Comparison of ENCODE assay signal across 9 cellular contexts in the genomic region with DNA sequence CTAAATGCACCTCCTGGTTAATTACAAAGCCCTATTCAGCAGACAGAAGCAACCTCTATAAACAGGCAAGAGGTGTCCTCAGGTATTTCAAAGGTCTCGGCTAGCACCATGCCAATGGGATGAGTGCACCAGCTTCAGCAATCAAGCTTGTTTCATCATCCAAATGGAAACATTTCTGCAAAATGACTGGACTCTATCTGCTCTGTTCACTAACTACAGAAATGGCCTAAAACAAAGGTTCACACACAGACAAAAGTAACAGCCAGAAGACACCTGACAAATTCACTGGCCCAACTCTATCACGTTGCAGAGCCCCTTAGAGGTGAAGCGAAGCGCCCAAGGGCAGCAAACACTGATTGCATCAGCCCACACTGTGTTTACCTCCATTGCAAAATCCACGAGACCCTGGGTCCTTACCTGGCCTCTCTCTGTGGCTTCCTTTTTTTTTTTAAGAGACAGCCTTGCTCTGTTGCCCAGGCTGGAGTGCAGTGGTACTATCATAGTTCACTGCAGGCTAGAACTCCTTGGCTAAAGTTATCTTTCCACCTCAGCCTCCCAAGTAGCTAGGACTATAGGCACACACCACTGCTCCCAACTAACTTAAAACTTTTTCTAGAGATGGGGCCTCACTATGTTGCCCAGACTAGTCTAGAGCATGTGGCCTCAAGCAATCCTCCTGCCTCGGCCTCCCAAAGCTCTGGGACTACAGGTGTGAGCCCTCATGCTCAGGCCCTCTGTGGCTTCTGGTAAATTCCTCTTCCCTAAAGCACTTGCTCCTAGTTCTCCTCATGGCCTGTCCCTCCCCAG. TPM values are rescaled to one million over a fixed set of nuclear protein-coding genes. Genes with fewer than 3 reads are reported as not detected.
A peak's percentile ranks its signal among the peaks of the same experiment; 100 is the strongest.
DNase-seq lines count a peak whose midpoint lies in the region; ATAC-seq and TF ChIP-seq lines count a peak whose summit lies in the region.
"Had no signal": no experiment of that assay in that cellular context is flagged by ENCODE, and none has a peak within 500 bp of the region (broad histone marks: within the 10 kb centered on the region; RNA-seq: fewer than 3 reads in every experiment).

No MANE protein-coding gene starts in this region.

- peak in 1 of 7 experiments; percentile 34 for DNase-seq in CD8-positive, alpha-beta T cell
- peak; percentile 49 for DNase-seq in HFFc6
- no peak for DNase-seq in activated naive CD8-positive, alpha-beta T cell treated with anti-CD3 and anti-CD28 coated beads for 36 hours
- DNase-seq in mesenchymal stem cell: peak; percentile 50
- no peak for DNase-seq in endothelial cell (ENCODE audit: low spot score)
- DNase-seq in NCI-H1092 treated with DMSO at 0.1 percent for 48 hours (lab: John Stamatoyannopoulos, UW): no peak
- no peak for DNase-seq in occipital lobe (lab: John Stamatoyannopoulos, UW)
- DNase-seq in activated effector memory CD4-positive, alpha-beta T cell treated with Interleukin-2 at 50 U/mL for 16 hours: no peak
- DNase-seq: activated gamma-delta T cell had no signal

- H2BK5ac ChIP-seq in mesenchymal stem cell (ENCODE audit: low read depth, low read length, poor library complexity, severe bottlenecking): no peak overlapping the region

- H3K4me1 Mint-ChIP-seq in CD8-positive, alpha-beta T cell (ENCODE audit: low read depth): peaks cover 69% of the 10 kb centered on the region
- H3K4me1 Mint-ChIP-seq in HFFc6 (ENCODE audit: low read depth): peaks cover 82% of the 10 kb centered on the region
- H3K4me1 Mint-ChIP-seq in activated naive CD8-positive, alpha-beta T cell treated with anti-CD3 and anti-CD28 coated beads for 36 hours: peaks cover 63% of the 10 kb centered on the region
- peaks cover 8% of the 10 kb centered on the region for H3K4me1 Mint-ChIP-seq in endothelial cell (ENCODE audit: unreplicated experiment)

- H4K91ac ChIP-seq in mesenchymal stem cell (ENCODE audit: low read length): no peak overlapping the region

- 93% methylated on average over 6 of the region's 6 CpGs for WGBS in mesenchymal stem cell

- no peak overlapping the region for H3K4me2 ChIP-seq in mesenchymal stem cell (ENCODE audit: low read length, poor library complexity, severe bottlenecking)

- no peak overlapping the region for H3K27ac ChIP-seq in CD8-positive, alpha-beta T cell (ENCODE audit: low read depth, low read length)
- peak overlapping the region; percentile 30 for H3K27ac ChIP-seq in mesenchymal stem cell (ENCODE audit: low read length, poor library complexity, severe bottlenecking)

- no peaks in the 10 kb centered on the region for H3K27me3 ChIP-seq in CD8-positive, alpha-beta T cell (ENCODE audit: insufficient read depth, low read length)
- no peaks in the 10 kb centered on the region for H3K27me3 ChIP-seq in mesenchymal stem cell (ENCODE audit: control insufficient read depth in 1 of 2, insufficient read depth in 1 of 2, low read length in 2 of 2)

- H3K79me1 ChIP-seq in mesenchymal stem cell (replicated peaks; ENCODE audit: low read length, poor library complexity, severe bottlenecking): peaks cover 12% of the 10 kb centered on the region

- CTCF ChIA-PET in CD8-positive, alpha-beta T cell (lab: Charles Lee): interaction anchor here (0.8 to 25.2 kb wide), 10 partner anchors 9 to 98 kb away, joined by 3 to 532 read pairs (median 16); a partner anchor contains a TSS

- no peak overlapping the region for H2BK15ac ChIP-seq in mesenchymal stem cell (ENCODE audit: low read depth, poor library complexity, severe bottlenecking)

- H3K36me3 Mint-ChIP-seq in CD8-positive, alpha-beta T cell: peaks cover 4% of the 10 kb centered on the region
- H3K36me3 Mint-ChIP-seq in HFFc6 (ENCODE audit: low read depth) (no peaks in the 10 kb centered on the region), endothelial cell (ENCODE audit: low read depth, unreplicated experiment) (no peaks in the 10 kb centered on the region)
- H3K36me3 Mint-ChIP-seq in activated naive CD8-positive, alpha-beta T cell treated with anti-CD3 and anti-CD28 coated beads for 36 hours: peaks cover 7% of the 10 kb centered on the region

- TF ChIP-seq CTCF in CD8-positive, alpha-beta T cell (IDR thresholded peaks at IDR 0.05): no peak
- TF ChIP-seq CTCF in HFFc6 (IDR thresholded peaks at IDR 0.05): no peak
- no peak for TF ChIP-seq CTCF in endothelial cell (IDR thresholded peaks at IDR 0.05; ENCODE audit: unreplicated experiment)

- peak overlapping the region; percentile 15 for H2BK120ac ChIP-seq in mesenchymal stem cell (ENCODE audit: low read depth, low read length)

- peak overlapping the region; percentile 35 for H2AK5ac ChIP-seq in mesenchymal stem cell (ENCODE audit: low read length, severe bottlenecking)

- no peak overlapping the region for H3K4me3 ChIP-seq in CD8-positive, alpha-beta T cell (ENCODE audit: low read depth, low read length)
- H3K4me3 ChIP-seq in mesenchymal stem cell (ENCODE audit: insufficient read depth in 1 of 2, low read depth in 1 of 2, low read length in 2 of 2): no peak overlapping the region

- no peaks in the 10 kb centered on the region for H3K27me3 Mint-ChIP-seq in CD8-positive, alpha-beta T cell (ENCODE audit: low read depth)
- H3K27me3 Mint-ChIP-seq in HFFc6 (ENCODE audit: insufficient read depth) (no peaks in the 10 kb centered on the region; the same call in 1 of the 2 replicates), endothelial cell (ENCODE audit: unreplicated experiment) (peaks cover 5% of the 10 kb centered on the region)
- H3K27me3 Mint-ChIP-seq in activated naive CD8-positive, alpha-beta T cell treated with anti-CD3 and anti-CD28 coated beads for 36 hours: no peaks in the 10 kb centered on the region

- peak overlapping the region in 1 of 2 experiments; percentile 53 for H3K4ac ChIP-seq in mesenchymal stem cell (ENCODE audit: low read depth in 1 of 2, low read length in 2 of 2)

- POLR2A ChIA-PET in CD8-positive, alpha-beta T cell (lab: Charles Lee): interaction anchor here (0.7 to 2.1 kb wide), 3 partner anchors 29 to 82 kb away, joined by 3 to 9 read pairs (median 8); no protein-coding TSS in a partner anchor

- H3K9me3 ChIP-seq in CD8-positive, alpha-beta T cell (ENCODE audit: low read length): no peaks in the 10 kb centered on the region
- H3K9me3 ChIP-seq in mesenchymal stem cell (ENCODE audit: control insufficient read depth, low read length): no peaks in the 10 kb centered on the region

- no peak overlapping the region for H3K9ac ChIP-seq in mesenchymal stem cell (ENCODE audit: low read length)

- H3K14ac ChIP-seq in mesenchymal stem cell (ENCODE audit: low read length in 2 of 2): no peak overlapping the region

- no peak overlapping the region for H4K8ac ChIP-seq in mesenchymal stem cell (ENCODE audit: low read length)

- no peaks in the 10 kb centered on the region for H3K36me3 ChIP-seq in CD8-positive, alpha-beta T cell (ENCODE audit: insufficient read depth, low read length)
- H3K36me3 ChIP-seq in mesenchymal stem cell (ENCODE audit: control insufficient read depth in 1 of 2, insufficient read depth in 2 of 2, low read depth in 1 of 2, low read length in 2 of 2): no peaks in the 10 kb centered on the region

- H3K4me3 Mint-ChIP-seq in CD8-positive, alpha-beta T cell: no peak overlapping the region
- no peak overlapping the region; the same call in 1 of the 2 replicates for H3K4me3 Mint-ChIP-seq in HFFc6
- H3K4me3 Mint-ChIP-seq in activated naive CD8-positive, alpha-beta T cell treated with anti-CD3 and anti-CD28 coated beads for 36 hours: peak overlapping the region; percentile 77
- H3K4me3 Mint-ChIP-seq in endothelial cell (ENCODE audit: unreplicated experiment): no peak overlapping the region

- H3K18ac ChIP-seq in mesenchymal stem cell (ENCODE audit: low read depth in 1 of 2, low read length in 2 of 2): peak overlapping the region; percentile 22 to 41

- H3K27ac Mint-ChIP-seq in CD8-positive, alpha-beta T cell: peak overlapping the region; percentile 92
- H3K27ac Mint-ChIP-seq in HFFc6: peak overlapping the region; percentile 93
- H3K27ac Mint-ChIP-seq in activated naive CD8-positive, alpha-beta T cell treated with anti-CD3 and anti-CD28 coated beads for 36 hours: peak overlapping the region; percentile 99
- no peak overlapping the region for H3K27ac Mint-ChIP-seq in endothelial cell (ENCODE audit: unreplicated experiment)

- no peaks in the 10 kb centered on the region for H3K9me3 Mint-ChIP-seq in CD8-positive, alpha-beta T cell
- H3K9me3 Mint-ChIP-seq in HFFc6: no peaks in the 10 kb centered on the region
- H3K9me3 Mint-ChIP-seq in activated naive CD8-positive, alpha-beta T cell treated with anti-CD3 and anti-CD28 coated beads for 36 hours: no peaks in the 10 kb centered on the region
- no peaks in the 10 kb centered on the region for H3K9me3 Mint-ChIP-seq in endothelial cell (ENCODE audit: unreplicated experiment)

- H2AFZ ChIP-seq in mesenchymal stem cell (ENCODE audit: low read depth, low read length): no peak overlapping the region

- ATAC-seq in CD8-positive, alpha-beta T cell: no peak

- peaks cover 62% of the 10 kb centered on the region for H3K4me1 ChIP-seq in CD8-positive, alpha-beta T cell (ENCODE audit: insufficient read depth, low read length)
- peaks cover 11% of the 10 kb centered on the region for H3K4me1 ChIP-seq in mesenchymal stem cell (ENCODE audit: control insufficient read depth, insufficient read depth, low read depth, low read length)

- intact Hi-C loops in CD8-positive, alpha-beta T cell (cut with DNase I, micrococcal nuclease): loop anchor here in 1 of 2 experiments (1.0 to 5.0 kb wide), 3 partner anchors 9 to 1563 kb away; a partner anchor contains a TSS

- H3K23ac ChIP-seq in mesenchymal stem cell (ENCODE audit: low read length in 2 of 2): no peak overlapping the region

- H2BK12ac ChIP-seq in mesenchymal stem cell (ENCODE audit: low read length in 2 of 2): peak overlapping the region in 1 of 2 experiments; percentile 88

RNA-seq across cellular contexts. Expression of a gene that starts 8.5 kb away (rescaled TPM):
- 10 to 100 TPM; 18.5 to 19.7 TPM for total RNA-seq in CD8-positive, alpha-beta T cell
- total RNA-seq in HFFc6 (2021; fragmentation: NEBNext Ultra II Directional; extraction: Animal tissue kit (Norgen Biotek cat#: 25700)): 10 to 100 TPM; 14.8 to 20.4 (median 16.3) TPM
- total RNA-seq in activated naive CD8-positive, alpha-beta T cell treated with anti-CD3 and anti-CD28 coated beads for 36 hours: 10 to 100 TPM; 38.0 to 38.8 TPM
- 4.1 TPM for polyA plus RNA-seq in mesenchymal stem cell (2013, experiment 1 of 2)
- polyA plus RNA-seq in mesenchymal stem cell (2013, experiment 2 of 2): 3.9 TPM
- total RNA-seq in endothelial cell (ENCODE audit: unreplicated experiment) (0.62 TPM), occipital lobe (2.2 TPM)

RNA-seq across cellular contexts. Expression of a gene that starts 9.9 kb away (rescaled TPM):
- 10 to 100 TPM; 13.7 to 15.2 TPM for total RNA-seq in CD8-positive, alpha-beta T cell
- total RNA-seq in HFFc6 (2021; fragmentation: NEBNext Ultra II Directional; extraction: Animal tissue kit (Norgen Biotek cat#: 25700)): 10 to 100 TPM; 38.7 to 47.2 (median 43.8) TPM
- 10 to 100 TPM; 57.9 to 60.7 TPM for total RNA-seq in activated naive CD8-positive, alpha-beta T cell treated with anti-CD3 and anti-CD28 coated beads for 36 hours
- 52.4 TPM for polyA plus RNA-seq in mesenchymal stem cell (2013, experiment 1 of 2)
- polyA plus RNA-seq in mesenchymal stem cell (2013, experiment 2 of 2): 54.4 TPM
- total RNA-seq in endothelial cell (ENCODE audit: unreplicated experiment): 40.3 TPM
- 28.7 TPM for total RNA-seq in occipital lobe

Comparison
In these comparisons a context has a peak if more than half of its experiments do, and no peak if none do; other contexts are left out.
1. DNase-seq: peak in HFFc6 (single experiment) and mesenchymal stem cell (single experiment); none in activated naive CD8-positive, alpha-beta T cell treated with anti-CD3 and anti-CD28 coated beads for 36 hours (single experiment), endothelial cell (single experiment), NCI-H1092 treated with DMSO at 0.1 percent for 48 hours (single experiment), occipital lobe (single experiment) and activated effector memory CD4-positive, alpha-beta T cell treated with Interleukin-2 at 50 U/mL for 16 hours (single experiment).